In genomic region chr18:49813321-49814146, GRCh38 we compare ENCODE assay signal across 1 cellular context.
A peak's percentile ranks its signal among the peaks of the same experiment; 100 is the strongest.
TF ChIP-seq lines count a peak whose summit lies in the region.

TSS of gene ACAA2 (minus strand) at chr18:49813533. CDS start at chr18:49813484, 49 bp downstream.

TF ChIP-seq in HepG2, 621 proteins besides CTCF, POLR2A, EP300 and RAD21 (continued from another document and continues in another):
- TF ChIP-seq CBX5 (CRISPR knock-in tag; IDR thresholded peaks at IDR 0.05; ENCODE audit: borderline replicate concordance) (no peak), GATAD2A (CRISPR knock-in tag; IDR thresholded peaks at IDR 0.05) (peak; percentile 39), ZNF644 (CRISPR knock-in tag; IDR thresholded peaks at IDR 0.05; ENCODE audit: low read depth) (no peak), ZNF354B (CRISPR knock-in tag; IDR thresholded peaks at IDR 0.05) (no peak), DNMT3B (CRISPR knock-in tag; conservative IDR thresholded peaks at IDR 0.05) (peak; percentile 49; the same call in 1 of the 2 replicates), JDP2 (CRISPR knock-in tag; IDR thresholded peaks at IDR 0.05; ENCODE audit: borderline replicate concordance) (no peak; the same call in 1 of the 2 replicates), HNRNPLL (IDR thresholded peaks at IDR 0.05; ENCODE audit: low read depth, low read length, poor library complexity, severe bottlenecking) (peak; percentile 88), KDM4B (CRISPR knock-in tag; IDR thresholded peaks at IDR 0.05) (no peak), IKZF5 (CRISPR knock-in tag; IDR thresholded peaks at IDR 0.05) (0 out of 2 replicates have a peak, but pooled peaks have one; percentile 44), ZFP82 (CRISPR knock-in tag; IDR thresholded peaks at IDR 0.05; ENCODE audit: borderline replicate concordance) (peak; percentile 76; the same call in 1 of the 2 replicates), MEF2D (CRISPR knock-in tag; IDR thresholded peaks at IDR 0.05) (peak; percentile 67; the same call in 1 of the 2 replicates), NR2F2 (IDR thresholded peaks at IDR 0.05; ENCODE audit: borderline replicate concordance, low read depth) (no peak), JUN (CRISPR knock-in tag; IDR thresholded peaks at IDR 0.05) (no peak), NFKB2 (CRISPR knock-in tag; IDR thresholded peaks at IDR 0.05; ENCODE audit: borderline replicate concordance) (no peak; the same call in 1 of the 2 replicates), ZBTB14 (CRISPR knock-in tag; IDR thresholded peaks at IDR 0.05) (no peak), ZNF331 (CRISPR knock-in tag; IDR thresholded peaks at IDR 0.05) (0 out of 2 replicates have a peak, but pooled peaks have one; percentile 24), PLRG1 (conservative IDR thresholded peaks at IDR 0.05) (no peak), XRCC5 (optimal IDR thresholded peaks at IDR 0.05; ENCODE audit: low read length) (peak; percentile 57), ZNF34 (CRISPR knock-in tag; IDR thresholded peaks at IDR 0.05; ENCODE audit: borderline replicate concordance) (no peak), ZNF850 (CRISPR knock-in tag; conservative IDR thresholded peaks at IDR 0.05) (0 out of 2 replicates have a peak, but pooled peaks have one; percentile 23), ZNF530 (CRISPR knock-in tag; IDR thresholded peaks at IDR 0.05; ENCODE audit: low read depth) (no peak), DDIT3 (CRISPR knock-in tag; IDR thresholded peaks at IDR 0.05) (no peak), PHF21A (CRISPR knock-in tag; IDR thresholded peaks at IDR 0.05) (no peak; the same call in none of the 2 replicates), ERF (CRISPR knock-in tag; IDR thresholded peaks at IDR 0.05) (0 out of 2 replicates have a peak, but pooled peaks have one; percentile 53), NFYC (CRISPR knock-in tag; IDR thresholded peaks at IDR 0.05) (no peak), MBNL3 (CRISPR knock-in tag; conservative IDR thresholded peaks at IDR 0.05) (no peak), AKNA (CRISPR knock-in tag; IDR thresholded peaks at IDR 0.05; ENCODE audit: borderline replicate concordance) (no peak), KMT2B (CRISPR knock-in tag; IDR thresholded peaks at IDR 0.05) (peak; percentile 55; the same call in 1 of the 2 replicates), NFE2L1 (CRISPR knock-in tag; IDR thresholded peaks at IDR 0.05; ENCODE audit: borderline replicate concordance) (no peak), ZNF605 (CRISPR knock-in tag; IDR thresholded peaks at IDR 0.05) (no peak), CHD2 (IDR thresholded peaks at IDR 0.05; ENCODE audit: low read depth, low read length) (no peak), ZBTB26 (CRISPR knock-in tag; IDR thresholded peaks at IDR 0.05; ENCODE audit: borderline replicate concordance) (no peak), NR1H2 (CRISPR knock-in tag; IDR thresholded peaks at IDR 0.05; ENCODE audit: borderline replicate concordance, low read depth) (no peak), ZEB1 (IDR thresholded peaks at IDR 0.05; ENCODE audit: insufficient replicate concordance, low read depth) (no peak), SMARCE1 (IDR thresholded peaks at IDR 0.05; ENCODE audit: borderline replicate concordance) (no peak), BRF2 (CRISPR knock-in tag; IDR thresholded peaks at IDR 0.05) (peak; percentile 38; the same call in 1 of the 2 replicates), DMTF1 (CRISPR knock-in tag; IDR thresholded peaks at IDR 0.05) (no peak)
- TF ChIP-seq, protein P1, sequence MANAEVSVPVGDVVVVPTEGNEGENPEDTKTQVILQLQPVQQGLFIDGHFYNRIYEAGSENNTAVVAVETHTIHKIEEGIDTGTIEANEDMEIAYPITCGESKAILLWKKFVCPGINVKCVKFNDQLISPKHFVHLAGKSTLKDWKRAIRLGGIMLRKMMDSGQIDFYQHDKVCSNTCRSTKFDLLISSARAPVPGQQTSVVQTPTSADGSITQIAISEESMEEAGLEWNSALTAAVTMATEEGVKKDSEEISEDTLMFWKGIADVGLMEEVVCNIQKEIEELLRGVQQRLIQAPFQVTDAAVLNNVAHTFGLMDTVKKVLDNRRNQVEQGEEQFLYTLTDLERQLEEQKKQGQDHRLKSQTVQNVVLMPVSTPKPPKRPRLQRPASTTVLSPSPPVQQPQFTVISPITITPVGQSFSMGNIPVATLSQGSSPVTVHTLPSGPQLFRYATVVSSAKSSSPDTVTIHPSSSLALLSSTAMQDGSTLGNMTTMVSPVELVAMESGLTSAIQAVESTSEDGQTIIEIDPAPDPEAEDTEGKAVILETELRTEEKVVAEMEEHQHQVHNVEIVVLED (CRISPR knock-in tag; IDR thresholded peaks at IDR 0.05; ENCODE audit: borderline replicate concordance), result peak; percentile 46; the same call in 1 of the 2 replicates
- TF ChIP-seq, protein P2, sequence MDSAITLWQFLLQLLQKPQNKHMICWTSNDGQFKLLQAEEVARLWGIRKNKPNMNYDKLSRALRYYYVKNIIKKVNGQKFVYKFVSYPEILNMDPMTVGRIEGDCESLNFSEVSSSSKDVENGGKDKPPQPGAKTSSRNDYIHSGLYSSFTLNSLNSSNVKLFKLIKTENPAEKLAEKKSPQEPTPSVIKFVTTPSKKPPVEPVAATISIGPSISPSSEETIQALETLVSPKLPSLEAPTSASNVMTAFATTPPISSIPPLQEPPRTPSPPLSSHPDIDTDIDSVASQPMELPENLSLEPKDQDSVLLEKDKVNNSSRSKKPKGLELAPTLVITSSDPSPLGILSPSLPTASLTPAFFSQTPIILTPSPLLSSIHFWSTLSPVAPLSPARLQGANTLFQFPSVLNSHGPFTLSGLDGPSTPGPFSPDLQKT (CRISPR knock-in tag; IDR thresholded peaks at IDR 0.05; ENCODE audit: borderline replicate concordance), result no peak
- TF ChIP-seq, protein P3, sequence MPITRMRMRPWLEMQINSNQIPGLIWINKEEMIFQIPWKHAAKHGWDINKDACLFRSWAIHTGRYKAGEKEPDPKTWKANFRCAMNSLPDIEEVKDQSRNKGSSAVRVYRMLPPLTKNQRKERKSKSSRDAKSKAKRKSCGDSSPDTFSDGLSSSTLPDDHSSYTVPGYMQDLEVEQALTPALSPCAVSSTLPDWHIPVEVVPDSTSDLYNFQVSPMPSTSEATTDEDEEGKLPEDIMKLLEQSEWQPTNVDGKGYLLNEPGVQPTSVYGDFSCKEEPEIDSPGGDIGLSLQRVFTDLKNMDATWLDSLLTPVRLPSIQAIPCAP (CRISPR knock-in tag; IDR thresholded peaks at IDR 0.05; ENCODE audit: low read depth), result no peak; the same call in 1 of the 2 replicates
- TF ChIP-seq, protein P4, sequence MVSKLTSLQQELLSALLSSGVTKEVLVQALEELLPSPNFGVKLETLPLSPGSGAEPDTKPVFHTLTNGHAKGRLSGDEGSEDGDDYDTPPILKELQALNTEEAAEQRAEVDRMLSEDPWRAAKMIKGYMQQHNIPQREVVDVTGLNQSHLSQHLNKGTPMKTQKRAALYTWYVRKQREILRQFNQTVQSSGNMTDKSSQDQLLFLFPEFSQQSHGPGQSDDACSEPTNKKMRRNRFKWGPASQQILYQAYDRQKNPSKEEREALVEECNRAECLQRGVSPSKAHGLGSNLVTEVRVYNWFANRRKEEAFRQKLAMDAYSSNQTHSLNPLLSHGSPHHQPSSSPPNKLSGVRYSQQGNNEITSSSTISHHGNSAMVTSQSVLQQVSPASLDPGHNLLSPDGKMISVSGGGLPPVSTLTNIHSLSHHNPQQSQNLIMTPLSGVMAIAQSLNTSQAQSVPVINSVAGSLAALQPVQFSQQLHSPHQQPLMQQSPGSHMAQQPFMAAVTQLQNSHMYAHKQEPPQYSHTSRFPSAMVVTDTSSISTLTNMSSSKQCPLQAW (CRISPR knock-in tag; IDR thresholded peaks at IDR 0.05), result peak; percentile 57
- TF ChIP-seq, protein P5, sequence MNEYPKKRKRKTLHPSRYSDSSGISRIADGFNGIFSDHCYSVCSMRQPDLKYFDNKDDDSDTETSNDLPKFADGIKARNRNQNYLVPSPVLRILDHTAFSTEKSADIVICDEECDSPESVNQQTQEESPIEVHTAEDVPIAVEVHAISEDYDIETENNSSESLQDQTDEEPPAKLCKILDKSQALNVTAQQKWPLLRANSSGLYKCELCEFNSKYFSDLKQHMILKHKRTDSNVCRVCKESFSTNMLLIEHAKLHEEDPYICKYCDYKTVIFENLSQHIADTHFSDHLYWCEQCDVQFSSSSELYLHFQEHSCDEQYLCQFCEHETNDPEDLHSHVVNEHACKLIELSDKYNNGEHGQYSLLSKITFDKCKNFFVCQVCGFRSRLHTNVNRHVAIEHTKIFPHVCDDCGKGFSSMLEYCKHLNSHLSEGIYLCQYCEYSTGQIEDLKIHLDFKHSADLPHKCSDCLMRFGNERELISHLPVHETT (CRISPR knock-in tag; conservative IDR thresholded peaks at IDR 0.05), result no peak; the same call in 1 of the 2 replicates
